Comparison of ENCODE assay signal across 1 cellular context in the genomic region with DNA sequence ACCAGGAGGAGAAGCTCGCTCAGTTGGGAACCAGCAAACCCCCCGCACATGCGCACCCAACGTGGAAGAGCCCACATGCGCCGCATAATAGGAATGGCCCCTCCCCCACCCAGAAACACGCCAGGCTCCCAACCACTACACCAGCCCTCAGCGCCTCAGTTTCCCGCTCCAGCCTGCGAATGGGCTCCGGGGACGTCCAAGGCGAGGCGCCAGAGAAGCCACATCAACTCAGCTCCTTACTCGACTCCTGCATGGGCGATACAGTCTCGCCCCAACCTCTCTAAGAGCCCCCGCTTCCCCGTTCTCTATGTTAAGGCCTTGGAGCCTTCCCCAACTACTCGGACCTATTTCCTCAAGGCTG.
TF ChIP-seq lines count a peak whose summit lies in the region.

No MANE protein-coding gene starts in this region.

TF ChIP-seq in HepG2, 621 proteins besides CTCF, POLR2A, EP300 and RAD21 (continued from another document and continues in another):
- TF ChIP-seq AFF4 (CRISPR knock-in tag; IDR thresholded peaks at IDR 0.05): no peak
- TF ChIP-seq AKAP8 (CRISPR knock-in tag; IDR thresholded peaks at IDR 0.05): peak; percentile 49; the same call in 1 of the 2 replicates
- TF ChIP-seq GTF3A (CRISPR knock-in tag; conservative IDR thresholded peaks at IDR 0.05): no peak
- TF ChIP-seq, protein P1, sequence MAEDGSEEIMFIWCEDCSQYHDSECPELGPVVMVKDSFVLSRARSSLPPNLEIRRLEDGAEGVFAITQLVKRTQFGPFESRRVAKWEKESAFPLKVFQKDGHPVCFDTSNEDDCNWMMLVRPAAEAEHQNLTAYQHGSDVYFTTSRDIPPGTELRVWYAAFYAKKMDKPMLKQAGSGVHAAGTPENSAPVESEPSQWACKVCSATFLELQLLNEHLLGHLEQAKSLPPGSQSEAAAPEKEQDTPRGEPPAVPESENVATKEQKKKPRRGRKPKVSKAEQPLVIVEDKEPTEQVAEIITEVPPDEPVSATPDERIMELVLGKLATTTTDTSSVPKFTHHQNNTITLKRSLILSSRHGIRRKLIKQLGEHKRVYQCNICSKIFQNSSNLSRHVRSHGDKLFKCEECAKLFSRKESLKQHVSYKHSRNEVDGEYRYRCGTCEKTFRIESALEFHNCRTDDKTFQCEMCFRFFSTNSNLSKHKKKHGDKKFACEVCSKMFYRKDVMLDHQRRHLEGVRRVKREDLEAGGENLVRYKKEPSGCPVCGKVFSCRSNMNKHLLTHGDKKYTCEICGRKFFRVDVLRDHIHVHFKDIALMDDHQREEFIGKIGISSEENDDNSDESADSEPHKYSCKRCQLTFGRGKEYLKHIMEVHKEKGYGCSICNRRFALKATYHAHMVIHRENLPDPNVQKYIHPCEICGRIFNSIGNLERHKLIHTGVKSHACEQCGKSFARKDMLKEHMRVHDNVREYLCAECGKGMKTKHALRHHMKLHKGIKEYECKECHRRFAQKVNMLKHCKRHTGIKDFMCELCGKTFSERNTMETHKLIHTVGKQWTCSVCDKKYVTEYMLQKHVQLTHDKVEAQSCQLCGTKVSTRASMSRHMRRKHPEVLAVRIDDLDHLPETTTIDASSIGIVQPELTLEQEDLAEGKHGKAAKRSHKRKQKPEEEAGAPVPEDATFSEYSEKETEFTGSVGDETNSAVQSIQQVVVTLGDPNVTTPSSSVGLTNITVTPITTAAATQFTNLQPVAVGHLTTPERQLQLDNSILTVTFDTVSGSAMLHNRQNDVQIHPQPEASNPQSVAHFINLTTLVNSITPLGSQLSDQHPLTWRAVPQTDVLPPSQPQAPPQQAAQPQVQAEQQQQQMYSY (CRISPR knock-in tag; IDR thresholded peaks at IDR 0.05): no peak
- peak; percentile 51 for TF ChIP-seq ZNF18 (CRISPR knock-in tag; IDR thresholded peaks at IDR 0.05; ENCODE audit: insufficient replicate concordance)
- TF ChIP-seq TP53 (CRISPR knock-in tag; conservative IDR thresholded peaks at IDR 0.05): no peak
- TF ChIP-seq ZNF256 (CRISPR knock-in tag; conservative IDR thresholded peaks at IDR 0.05): no peak
- TF ChIP-seq ONECUT2 (CRISPR knock-in tag; IDR thresholded peaks at IDR 0.05): 0 out of 2 replicates have a peak, but pooled peaks have one; percentile 19
- peak; percentile 76; the same call in 1 of the 2 replicates for TF ChIP-seq MXD1 (CRISPR knock-in tag; IDR thresholded peaks at IDR 0.05)
- no peak for TF ChIP-seq ZNF142 (CRISPR knock-in tag; IDR thresholded peaks at IDR 0.05)
- TF ChIP-seq ZNF460 (CRISPR knock-in tag; IDR thresholded peaks at IDR 0.05; ENCODE audit: borderline replicate concordance): no peak
- no peak for TF ChIP-seq ZNF605 (CRISPR knock-in tag; IDR thresholded peaks at IDR 0.05)
- no peak for TF ChIP-seq ZFP36L2 (CRISPR knock-in tag; IDR thresholded peaks at IDR 0.05)
- TF ChIP-seq ZNF709 (CRISPR knock-in tag; IDR thresholded peaks at IDR 0.05): peak; percentile 25; the same call in 1 of the 2 replicates
- TF ChIP-seq ISL2 (CRISPR knock-in tag; IDR thresholded peaks at IDR 0.05): no peak
- TF ChIP-seq, protein P2, sequence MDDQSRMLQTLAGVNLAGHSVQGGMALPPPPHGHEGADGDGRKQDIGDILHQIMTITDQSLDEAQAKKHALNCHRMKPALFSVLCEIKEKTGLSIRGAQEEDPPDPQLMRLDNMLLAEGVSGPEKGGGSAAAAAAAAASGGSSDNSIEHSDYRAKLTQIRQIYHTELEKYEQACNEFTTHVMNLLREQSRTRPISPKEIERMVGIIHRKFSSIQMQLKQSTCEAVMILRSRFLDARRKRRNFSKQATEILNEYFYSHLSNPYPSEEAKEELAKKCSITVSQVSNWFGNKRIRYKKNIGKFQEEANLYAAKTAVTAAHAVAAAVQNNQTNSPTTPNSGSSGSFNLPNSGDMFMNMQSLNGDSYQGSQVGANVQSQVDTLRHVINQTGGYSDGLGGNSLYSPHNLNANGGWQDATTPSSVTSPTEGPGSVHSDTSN (CRISPR knock-in tag; IDR thresholded peaks at IDR 0.05; ENCODE audit: borderline replicate concordance): 0 out of 2 replicates have a peak, but pooled peaks have one; percentile 8
- TF ChIP-seq HMG20B (CRISPR knock-in tag; conservative IDR thresholded peaks at IDR 0.05): no peak
- TF ChIP-seq ZNF550 (CRISPR knock-in tag; IDR thresholded peaks at IDR 0.05; ENCODE audit: borderline replicate concordance): no peak
- TF ChIP-seq ZNF607 (CRISPR knock-in tag; IDR thresholded peaks at IDR 0.05; ENCODE audit: borderline replicate concordance): no peak; the same call in none of the 2 replicates
- TF ChIP-seq ZMYM4 (CRISPR knock-in tag; IDR thresholded peaks at IDR 0.05): no peak; the same call in 1 of the 2 replicates
- TF ChIP-seq ZFP36L1 (CRISPR knock-in tag; IDR thresholded peaks at IDR 0.05): no peak; the same call in 1 of the 2 replicates
- TF ChIP-seq PAWR (CRISPR knock-in tag; IDR thresholded peaks at IDR 0.05; ENCODE audit: borderline replicate concordance): no peak; the same call in 1 of the 2 replicates
- TF ChIP-seq HOMEZ (CRISPR knock-in tag; IDR thresholded peaks at IDR 0.05; ENCODE audit: low read depth): no peak
- no peak for TF ChIP-seq RARG (CRISPR knock-in tag; IDR thresholded peaks at IDR 0.05; ENCODE audit: low read depth)
- TF ChIP-seq NFE2L2 (IDR thresholded peaks at IDR 0.05; ENCODE audit: low read length): no peak
- no peak; the same call in 1 of the 2 replicates for TF ChIP-seq ZNF225 (CRISPR knock-in tag; IDR thresholded peaks at IDR 0.05)
- TF ChIP-seq ZNF354B (CRISPR knock-in tag; IDR thresholded peaks at IDR 0.05): 0 out of 2 replicates have a peak, but pooled peaks have one; percentile 69
- TF ChIP-seq ZFP82 (CRISPR knock-in tag; IDR thresholded peaks at IDR 0.05; ENCODE audit: borderline replicate concordance): no peak
- TF ChIP-seq KDM4B (CRISPR knock-in tag; IDR thresholded peaks at IDR 0.05): no peak
- no peak for TF ChIP-seq SMARCC2 (IDR thresholded peaks at IDR 0.05)
- TF ChIP-seq ZNF317 (CRISPR knock-in tag; IDR thresholded peaks at IDR 0.05): peak; percentile 61; the same call in 1 of the 2 replicates
- TF ChIP-seq FOXC1 (CRISPR knock-in tag; IDR thresholded peaks at IDR 0.05; ENCODE audit: borderline replicate concordance): no peak
- TF ChIP-seq MEIS1 (CRISPR knock-in tag; IDR thresholded peaks at IDR 0.05; ENCODE audit: borderline replicate concordance): no peak
- TF ChIP-seq ZNF691 (CRISPR knock-in tag; IDR thresholded peaks at IDR 0.05; ENCODE audit: borderline replicate concordance, low read depth): no peak; the same call in 1 of the 2 replicates
- no peak for TF ChIP-seq ZNF891 (CRISPR knock-in tag; IDR thresholded peaks at IDR 0.05)
